ENCODE assay signal across 8 cellular contexts in genomic region chr17:41548844-41549595, GRCh38. TPM values are rescaled to one million over a fixed set of nuclear protein-coding genes. Genes with fewer than 3 reads are reported as not detected.
DNase-seq lines count a peak whose midpoint lies in the region; ATAC-seq, FAIRE-seq and TF ChIP-seq lines count a peak whose summit lies in the region.

No MANE protein-coding gene starts in this region.

- WGBS in mesendoderm (ENCODE audit: extremely low coverage, insufficient coverage, low lambda C conversion rate): no CpG with 5 or more reads among the region's 25 CpGs

- no peaks in the 10 kb centered on the region for H3K79me2 ChIP-seq in mesendoderm (ENCODE audit: control insufficient read depth, insufficient read depth, low read length)

- no peak overlapping the region for H3K23ac ChIP-seq in mesendoderm (ENCODE audit: low read length)

- DNase-seq in ELR (ENCODE audit: low read depth) (peak; percentile 91), HL-60 (ENCODE audit: low read depth in 1 of 2, low spot score in 1 of 2) (peak; percentile 54 to 75), NOMO-1 treated with DMSO at 0.1 percent for 48 hours (lab: John Stamatoyannopoulos, UW; ENCODE audit: unreplicated experiment) (peak; percentile 77), mesendoderm (peak; percentile 92)
- peak; percentile 53 for DNase-seq in activated CD8-positive, alpha-beta memory T cell treated with anti-CD3 and anti-CD28 coated beads, Interleukin-2, amount 50 U/mL, for 1 hour (ENCODE audit: extremely low read depth)
- peak; percentile 72 for DNase-seq in stimulated activated CD8-positive, alpha-beta memory T cell treated with anti-CD3 and anti-CD28 coated beads, Interleukin-12 subunit alpha, Interleukin-12 subunit beta, amount 100 ng/mL, for 1 hour (ENCODE audit: low read depth)

- H4K5ac ChIP-seq in mesendoderm (ENCODE audit: low read length): no peak overlapping the region

- peak overlapping the region; percentile 80 for H3K56ac ChIP-seq in mesendoderm (ENCODE audit: low read length)

- H3K4me2 ChIP-seq in mesendoderm (ENCODE audit: low read length): peak overlapping the region; percentile 1

- H3K4me3 ChIP-seq in HL-60 (replicated peaks; ENCODE audit: insufficient read depth, low read length) (no peak overlapping the region), mesendoderm (ENCODE audit: low read length) (no peak overlapping the region)

- H3K79me1 ChIP-seq in mesendoderm (ENCODE audit: low read length): no peaks in the 10 kb centered on the region

- H2BK120ac ChIP-seq in mesendoderm (ENCODE audit: low read depth, low read length): no peak overlapping the region

- no peak overlapping the region for H2BK15ac ChIP-seq in mesendoderm (replicated peaks; ENCODE audit: low read depth)

- H3K27ac ChIP-seq in HL-60 (replicated peaks) (no peak overlapping the region), mesendoderm (ENCODE audit: low read depth, low read length) (no peak overlapping the region)

- no peak overlapping the region for H2BK5ac ChIP-seq in mesendoderm (ENCODE audit: low read length)

- no peaks in the 10 kb centered on the region for H3K36me3 ChIP-seq in mesendoderm (ENCODE audit: control insufficient read depth, insufficient read depth, low read length)

- H4K8ac ChIP-seq in mesendoderm (ENCODE audit: low read depth, low read length): no peak overlapping the region

- no peaks in the 10 kb centered on the region for H3K4me1 ChIP-seq in mesendoderm (ENCODE audit: control insufficient read depth, low read depth, low read length)

- peak overlapping the region; percentile 9 for H3K18ac ChIP-seq in mesendoderm (ENCODE audit: low read length)

- FAIRE-seq in endometrium (lab: Jason Lieb, UNC): peak; percentile 77

- H2AK5ac ChIP-seq in mesendoderm (ENCODE audit: low read length): no peak overlapping the region

- H3K4ac ChIP-seq in mesendoderm (ENCODE audit: low read depth, low read length): no peak overlapping the region

- H3K27me3 ChIP-seq in HL-60 (ENCODE audit: insufficient read depth, poor library complexity, severe bottlenecking) (no peaks in the 10 kb centered on the region), mesendoderm (ENCODE audit: insufficient read depth, low read length, poor library complexity) (no peaks in the 10 kb centered on the region)

- ATAC-seq in GM21367 (IDR thresholded peaks at IDR 0.05; ENCODE audit: unreplicated experiment): no peak

- H3K9ac ChIP-seq in mesendoderm (ENCODE audit: low read length): peak overlapping the region; percentile 42

- TF ChIP-seq CTCF in HL-60 (IDR thresholded peaks at IDR 0.05; ENCODE audit: insufficient read depth, low read length): peak; percentile 96

RNA-seq across cellular contexts. Expression of gene KRT19, which starts 20.9 kb away (rescaled TPM):
- 114 TPM for polyA plus RNA-seq in mesendoderm (2013, experiment 1 of 2)
- polyA plus RNA-seq in mesendoderm (2013, experiment 2 of 2): 115 TPM

RNA-seq across cellular contexts. Expression of gene KRT9, which starts 22.8 kb away (rescaled TPM):
- not detected for polyA plus RNA-seq in mesendoderm (2013, experiment 1 of 2)
- 0.03 TPM for polyA plus RNA-seq in mesendoderm (2013, experiment 2 of 2)

RNA-seq across cellular contexts. Expression of gene KRT15, which starts 30.3 kb away (rescaled TPM):
- 0.15 TPM for polyA plus RNA-seq in mesendoderm (2013, experiment 1 of 2)
- 0.21 TPM for polyA plus RNA-seq in mesendoderm (2013, experiment 2 of 2)

RNA-seq across cellular contexts. Expression of gene KRT14, which starts 37.7 kb away (rescaled TPM):
- polyA plus RNA-seq in mesendoderm (2013, experiment 1 of 2): not detected
- not detected for polyA plus RNA-seq in mesendoderm (2013, experiment 2 of 2)

RNA-seq across cellular contexts. Expression of gene KRT13, which starts 43.6 kb away (rescaled TPM):
- polyA plus RNA-seq in mesendoderm (2013, experiment 1 of 2): not detected
- polyA plus RNA-seq in mesendoderm (2013, experiment 2 of 2): not detected
